Comparison of ENCODE assay signal across 24 cellular contexts in the genomic region with DNA sequence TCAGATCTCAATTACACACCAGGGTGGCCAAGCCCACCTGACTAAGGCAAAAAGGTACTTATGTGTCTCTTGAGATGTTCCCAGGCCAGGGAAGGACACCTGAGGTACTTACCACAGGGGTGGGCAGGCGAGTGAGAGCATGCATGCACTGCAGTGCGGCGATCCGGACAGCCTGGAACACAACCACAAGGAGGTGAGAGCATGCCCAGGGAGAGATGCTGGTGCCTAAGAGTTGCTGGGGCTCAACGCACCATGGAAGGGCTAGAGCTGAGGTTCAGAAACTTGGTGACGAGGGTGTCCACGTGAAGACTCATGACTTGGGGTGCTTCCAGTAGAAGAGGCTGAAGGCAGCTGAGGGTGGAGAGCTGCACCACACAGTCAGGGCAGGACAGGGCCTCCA.
"Had no signal": no experiment of that assay in that cellular context is flagged by ENCODE, and none has a peak within 500 bp of the region (broad histone marks: within the 10 kb centered on the region; RNA-seq: fewer than 3 reads in every experiment).

No MANE protein-coding gene starts in this region.

- DNase-seq: activated CD4-positive, alpha-beta T cell treated with anti-CD3 and anti-CD28 coated beads for 1 hour; activated CD4-positive, alpha-beta T cell treated with anti-CD3 and anti-CD28 coated beads, Interleukin-2, amount 50 U/mL, for 4 hours; activated gamma-delta T cell; activated naive CD8-positive, alpha-beta T cell treated with anti-CD3 and anti-CD28 coated beads, Interleukin-2, amount 10 ng/mL, durations not matched to agents 7 days and 5 days; activated T-cell treated with anti-CD3 and anti-CD28 coated beads, Interleukin-2, amount 50 U/mL, for 48 hours; caudate nucleus; erythroblast; foreskin melanocyte; glutamatergic neuron; hippocampal formation; occipital lobe; stimulated activated CD4-positive, alpha-beta T cell treated with anti-CD3 and anti-CD28 coated beads, Interleukin-1b, Interleukin-23, amount 100 ng/mL, for 48 hours; stimulated activated CD8-positive, alpha-beta memory T cell treated with anti-CD3 and anti-CD28 coated beads, Interleukin-4, amount 100 ng/mL, for 48 hours; stomach; T-helper 2 cell; testis had no signal

- H3K4me3 ChIP-seq: coronary artery, lung, stomach, testis had no signal

- H3K4me3 Mint-ChIP-seq: activated naive CD8-positive, alpha-beta T cell treated with anti-CD3 and anti-CD28 coated beads, Interleukin-2, amount 10 ng/mL, durations not matched to agents 7 days and 5 days; brain; natural killer cell treated with Interleukin-12 subunit alpha and Interleukin-12 subunit beta and Interleukin-15 and Interleukin-18, amount 100 ng/mL, for 72 hours; type B pancreatic cell had no signal

- H3K27me3 ChIP-seq: stomach, testis had no signal

- H3K27me3 Mint-ChIP-seq: activated naive CD8-positive, alpha-beta T cell treated with anti-CD3 and anti-CD28 coated beads, Interleukin-2, amount 10 ng/mL, durations not matched to agents 7 days and 5 days; brain; natural killer cell treated with Interleukin-12 subunit alpha and Interleukin-12 subunit beta and Interleukin-15 and Interleukin-18, amount 100 ng/mL, for 72 hours; type B pancreatic cell had no signal

- H3K27ac Mint-ChIP-seq: activated naive CD8-positive, alpha-beta T cell treated with anti-CD3 and anti-CD28 coated beads, Interleukin-2, amount 10 ng/mL, durations not matched to agents 7 days and 5 days; natural killer cell treated with Interleukin-12 subunit alpha and Interleukin-12 subunit beta and Interleukin-15 and Interleukin-18, amount 100 ng/mL, for 72 hours; type B pancreatic cell had no signal

- H3K4me1 ChIP-seq: testis had no signal

- ATAC-seq: natural killer cell treated with Interleukin-12 subunit alpha and Interleukin-12 subunit beta and Interleukin-15 and Interleukin-18, amount 100 ng/mL, for 72 hours had no signal

- H3K9me3 ChIP-seq: stomach, testis had no signal

- H3K27ac ChIP-seq: coronary artery, stomach, testis, VCaP had no signal

- H3K9me3 Mint-ChIP-seq: activated naive CD8-positive, alpha-beta T cell treated with anti-CD3 and anti-CD28 coated beads, Interleukin-2, amount 10 ng/mL, durations not matched to agents 7 days and 5 days; brain; natural killer cell treated with Interleukin-12 subunit alpha and Interleukin-12 subunit beta and Interleukin-15 and Interleukin-18, amount 100 ng/mL, for 72 hours; type B pancreatic cell had no signal

- FAIRE-seq: endometrium, keratinocyte had no signal
